In genomic region chr11:72780291-72781062, GRCh38 we compare ENCODE assay signal across 10 cellular contexts. TPM values are rescaled to one million over a fixed set of nuclear protein-coding genes. Genes with fewer than 3 reads are reported as not detected.
DNase-seq lines count a peak whose midpoint lies in the region; ATAC-seq, FAIRE-seq and TF ChIP-seq lines count a peak whose summit lies in the region.
"Had no signal": no experiment of that assay in that cellular context is flagged by ENCODE, and none has a peak within 500 bp of the region (broad histone marks: within the 10 kb centered on the region; RNA-seq: fewer than 3 reads in every experiment).

No MANE protein-coding gene starts in this region.

- H3K9me2 ChIP-seq in MM.1S (replicated peaks; ENCODE audit: insufficient read depth, low read length) = no peaks in the 10 kb centered on the region
- no peaks in the 10 kb centered on the region for H3K9me2 ChIP-seq in neural cell (ENCODE audit: insufficient read depth, low read length)

- TF ChIP-seq EP300 in H1 (IDR thresholded peaks at IDR 0.05; ENCODE audit: borderline replicate concordance in 1 of 2, low read depth in 2 of 2, low read length in 2 of 2) (no peak), neural cell (conservative IDR thresholded peaks at IDR 0.05; ENCODE audit: poor library complexity, severe bottlenecking) (no peak)

- H4K8ac ChIP-seq in H1 (ENCODE audit: extremely low read depth, insufficient read depth, low read length) = peak overlapping the region; percentile 83

- H4K20me1 ChIP-seq in MM.1S (ENCODE audit: insufficient read depth, low read length) (no peaks in the 10 kb centered on the region), H1 (replicated peaks in 1 of 2; ENCODE audit: control insufficient read depth in 1 of 2, insufficient read depth in 2 of 2, low read length in 2 of 2) (peaks cover 1 to 3% of the 10 kb centered on the region in 2 experiments), neural cell (ENCODE audit: insufficient read depth) (no peaks in the 10 kb centered on the region)

- no peak overlapping the region for H3K23ac ChIP-seq in H1 (ENCODE audit: insufficient read length)

- H3K4me2 ChIP-seq in MM.1S (ENCODE audit: low read depth, low read length) = peak overlapping the region; percentile 65; the same call in 1 of the 2 replicates
- peak overlapping the region; percentile 82 to 88 for H3K4me2 ChIP-seq in H1 (ENCODE audit: insufficient read depth in 1 of 2, low read depth in 2 of 2, low read length in 2 of 2)
- H3K4me2 ChIP-seq in neural cell (ENCODE audit: low read length) = no peak overlapping the region

- no peak overlapping the region for H3K9ac ChIP-seq in MM.1S (ENCODE audit: low read length)
- no peak overlapping the region for H3K9ac ChIP-seq in H1 (replicated peaks in 1 of 4; ENCODE audit: extremely low read depth in 1 of 4, low read depth in 3 of 4, low read length in 3 of 4)
- no peak overlapping the region for H3K9ac ChIP-seq in neural cell (ENCODE audit: low read length)

- no peak overlapping the region for H3K56ac ChIP-seq in H1 (replicated peaks; ENCODE audit: insufficient read length, low read depth, low read length)

- DNase-seq in MM.1S = no peak
- DNase-seq in H1 (ENCODE audit: low read depth in 1 of 2, low spot score in 2 of 2) = no peak
- no peak for DNase-seq in NCI-H2107 treated with DMSO at 0.1 percent for 48 hours (lab: John Stamatoyannopoulos, UW; ENCODE audit: unreplicated experiment)
- no peak for DNase-seq in mucosa of gallbladder (ENCODE audit: low spot score)
- DNase-seq in SKM-1 (lab: John Stamatoyannopoulos, UW; ENCODE audit: unreplicated experiment) = no peak
- DNase-seq: central memory CD4-positive, alpha-beta T cell; NCI-H2081 had no signal

- H3F3A ChIP-seq in MM.1S (ENCODE audit: insufficient read depth, low read length) (no peaks in the 10 kb centered on the region), neural cell (ENCODE audit: insufficient read depth, low read length, poor library complexity, severe bottlenecking) (no peaks in the 10 kb centered on the region)

- H3K79me1 ChIP-seq in H1 (ENCODE audit: low read depth, low read length) = peaks cover 7% of the 10 kb centered on the region

- TF ChIP-seq CTCF in C4-2B (conservative IDR thresholded peaks at IDR 0.05) (no peak), MM.1S (IDR thresholded peaks at IDR 0.05; ENCODE audit: low read length) (no peak), H1 (IDR thresholded peaks at IDR 0.05; ENCODE audit: control extremely low read depth in 1 of 3, insufficient read depth in 1 of 3, low read depth in 1 of 3, low read length in 3 of 3) (no peak), neural cell (IDR thresholded peaks at IDR 0.05; ENCODE audit: poor library complexity, severe bottlenecking) (no peak)

- H2BK12ac ChIP-seq in H1 (ENCODE audit: low read depth, low read length) = peak overlapping the region; percentile 68; the same call in 1 of the 2 replicates

- H3K27me3 ChIP-seq in MM.1S (replicated peaks; ENCODE audit: insufficient read depth, low read length) (no peaks in the 10 kb centered on the region), H1 (replicated peaks in 1 of 4; ENCODE audit: control insufficient read depth in 3 of 4, extremely low read depth in 1 of 4, insufficient read depth in 3 of 4, low read length in 3 of 4) (peaks cover 0 to 12% (median 6%) of the 10 kb centered on the region in 4 experiments; a peak in 3 of 7 replicates), neural cell (ENCODE audit: insufficient read depth, low read depth, low read length) (peaks cover 5% of the 10 kb centered on the region)

- TF ChIP-seq RAD21 in H1 (IDR thresholded peaks at IDR 0.05 in 1 of 2, conservative IDR thresholded peaks at IDR 0.05 in 1 of 2; ENCODE audit: low read depth in 2 of 2, low read length in 2 of 2) (no peak), neural cell (conservative IDR thresholded peaks at IDR 0.05) (no peak)

- no peak overlapping the region; the same call in 1 of the 2 replicates for H3K18ac ChIP-seq in H1 (ENCODE audit: extremely low read depth, low read length)

- H3K36me3 ChIP-seq in MM.1S (replicated peaks; ENCODE audit: insufficient read depth, low read length) (no peaks in the 10 kb centered on the region), H1 (ENCODE audit: control insufficient read depth in 2 of 4, insufficient read depth in 4 of 4, low read length in 3 of 4) (no peaks in the 10 kb centered on the region), neural cell (ENCODE audit: insufficient read depth, low read length) (no peaks in the 10 kb centered on the region)

- peak overlapping the region; percentile 3 for H4K5ac ChIP-seq in H1 (ENCODE audit: insufficient read length, low read depth, low read length)

- H3K23me2 ChIP-seq in H1 (ENCODE audit: low read depth, low read length) = peaks cover 11% of the 10 kb centered on the region

- H2BK120ac ChIP-seq in H1 (replicated peaks; ENCODE audit: low read depth, low read length) = no peak overlapping the region

- H3K9me3 ChIP-seq in MM.1S (replicated peaks; ENCODE audit: insufficient read depth, low read length) = no peaks in the 10 kb centered on the region
- no peaks in the 10 kb centered on the region for H3K9me3 ChIP-seq in H1 (ENCODE audit: insufficient read depth in 2 of 2, low read depth in 1 of 2, low read length in 1 of 2)
- H3K9me3 ChIP-seq in neural cell (ENCODE audit: low read length) = no peaks in the 10 kb centered on the region

- no peak overlapping the region for H3K4ac ChIP-seq in H1 (replicated peaks; ENCODE audit: insufficient read length, low read depth, low read length)

- H3K14ac ChIP-seq in H1 (ENCODE audit: insufficient read length) = no peak overlapping the region

- H2BK20ac ChIP-seq in H1 (ENCODE audit: low read length) = no peak overlapping the region

- ATAC-seq in GM21515 (IDR thresholded peaks at IDR 0.05; ENCODE audit: unreplicated experiment) = no peak

- H2BK5ac ChIP-seq in H1 (ENCODE audit: low read depth, low read length) = no peak overlapping the region

- H3K27ac ChIP-seq in C4-2B (peak overlapping the region; percentile 68), MM.1S (ENCODE audit: low read length) (no peak overlapping the region), H1 (ENCODE audit: low read depth, low read length) (no peak overlapping the region), neural cell (ENCODE audit: low read length) (no peak overlapping the region)

- no peak overlapping the region for H2AK5ac ChIP-seq in H1 (ENCODE audit: low read depth, low read length)

- peak overlapping the region; percentile 72; the same call in 1 of the 2 replicates for H2BK15ac ChIP-seq in H1 (ENCODE audit: low read length)

- CTCF ChIA-PET in H1 (lab: Charles Lee; ENCODE audit: partially characterized antibody) = interaction anchor here (0.6 to 2.0 kb wide), 4 partner anchors 20 to 97 kb away, joined by 3 to 8 read pairs (median 3); no protein-coding TSS in a partner anchor

- no peak for TF ChIP-seq POLR2A in H1 (IDR thresholded peaks at IDR 0.05; ENCODE audit: control extremely low read depth in 1 of 2, low read depth in 2 of 2, low read length in 2 of 2)

- H3K4me3 ChIP-seq in MM.1S (ENCODE audit: low read length) (peak overlapping the region; percentile 57; the same call in 1 of the 2 replicates), H1 (ENCODE audit: extremely low read depth in 1 of 4, insufficient read depth in 2 of 4, low read depth in 3 of 4, low read length in 4 of 4) (peak overlapping the region; percentile 42 to 76 (median 56)), neural cell (ENCODE audit: low read length) (peak overlapping the region; percentile 67)

- H3K4me1 ChIP-seq in MM.1S (ENCODE audit: low read length) (peaks cover 15% of the 10 kb centered on the region), H1 (replicated peaks in 1 of 4; ENCODE audit: control insufficient read depth in 3 of 4, insufficient read depth in 4 of 4, low read length in 3 of 4) (peaks cover 5 to 19% (median 13%) of the 10 kb centered on the region in 4 experiments)

- POLR2A ChIA-PET in H1 (lab: Charles Lee; ENCODE audit: partially characterized antibody) = interaction anchor here (0.6 to 1.3 kb wide), 3 partner anchors 12 to 40 kb away, joined by 3 to 6 read pairs (median 3); partner anchors contain the start of gene STARD10

- H4K91ac ChIP-seq in H1 (replicated peaks; ENCODE audit: insufficient read length, low read length) = peak overlapping the region; percentile 22

- WGBS in H1 (ENCODE audit: extremely low coverage in 1 of 2, insufficient coverage in 1 of 2, insufficient read length in 1 of 2, insufficient replicate concordance in 2 of 2, low coverage in 1 of 2, low lambda C conversion rate in 2 of 2, missing lambda C conversion rate in 1 of 2), 2 experiments = 73% methylated on average over 11 of the region's 11 CpGs; no CpG with 5 or more reads in 1 of the 2 experiments

- H3K79me2 ChIP-seq in MM.1S (ENCODE audit: low read length) (no peaks in the 10 kb centered on the region), H1 (ENCODE audit: control insufficient read depth in 1 of 2, insufficient read depth in 2 of 2, low read length in 2 of 2) (no peaks in the 10 kb centered on the region), neural cell (replicated peaks; ENCODE audit: insufficient read depth, low read length) (no peaks in the 10 kb centered on the region)

- H2AFZ ChIP-seq in MM.1S (ENCODE audit: low read length) (0 out of 2 replicates have a peak overlapping the region, but pooled peaks have one; percentile 11), H1 (ENCODE audit: low read length) (0 out of 2 replicates have a peak overlapping the region, but pooled peaks have one; percentile 69), neural cell (ENCODE audit: low read depth, low read length) (no peak overlapping the region)

- no peak for FAIRE-seq in H1 (lab: Jason Lieb, UNC)

RNA-seq across cellular contexts. Expression of gene STARD10, which starts 13.4 kb away (rescaled TPM):
- 23.7 and 25.3 TPM in 2 replicates for total RNA-seq in H1 (2021; fragmentation: NEBNext Ultra II Directional; extraction: Animal tissue kit (Norgen Biotek cat#: 25700))
- polyA plus RNA-seq in H1 (2011; rRNA removed) (35.7 and 57.1 TPM in 2 replicates), neural cell (24.1 and 29.0 TPM in 2 replicates)
- polyA plus RNA-seq in H1 (2011; cell fraction: cytosol; rRNA removed) = 41.5 TPM
- 74.6 TPM for polyA plus RNA-seq in H1 (2011; cell fraction: nucleus; rRNA removed)
- 26.5 to 39.2 TPM (median 33.0 TPM) in 4 replicates for polyA plus RNA-seq in H1 (2012, experiment 1 of 2)
- 26.5 TPM for polyA plus RNA-seq in H1 (2012, experiment 2 of 2)
- 16.4 TPM for polyA plus RNA-seq in H1 (2013, experiment 1 of 2)
- polyA plus RNA-seq in H1 (2013, experiment 2 of 2) = 14.7 TPM
- polyA minus RNA-seq in H1 (2011; rRNA and poly(A)+ RNA removed) = 31.9 and 36.2 TPM in 2 replicates
- 19.2 TPM for polyA minus RNA-seq in H1 (2011; cell fraction: cytosol; rRNA and poly(A)+ RNA removed)
- 19.1 TPM for polyA minus RNA-seq in H1 (2011; cell fraction: nucleus; rRNA and poly(A)+ RNA removed)
- 22.2 and 22.3 TPM in 2 replicates for polyA minus RNA-seq in neural cell
- 540 TPM for total RNA-seq in mucosa of gallbladder

RNA-seq across cellular contexts. Expression of gene ARAP1, which starts 28.3 kb away (rescaled TPM):
- 59.5 and 61.6 TPM in 2 replicates for total RNA-seq in H1 (2021; fragmentation: NEBNext Ultra II Directional; extraction: Animal tissue kit (Norgen Biotek cat#: 25700))
- 25.7 and 39.9 TPM in 2 replicates for polyA plus RNA-seq in H1 (2011; rRNA removed)
- 34.5 TPM for polyA plus RNA-seq in H1 (2011; cell fraction: cytosol; rRNA removed)
- polyA plus RNA-seq in H1 (2011; cell fraction: nucleus; rRNA removed) = 123 TPM
- polyA plus RNA-seq in H1 (2012, experiment 1 of 2) = 39.5 to 54.2 TPM (median 51.4 TPM) in 4 replicates
- 53.3 TPM for polyA plus RNA-seq in H1 (2012, experiment 2 of 2)
- 28.7 TPM for polyA plus RNA-seq in H1 (2013, experiment 1 of 2)
- 25.5 TPM for polyA plus RNA-seq in H1 (2013, experiment 2 of 2)
- 39.5 and 45.8 TPM in 2 replicates for polyA minus RNA-seq in H1 (2011; rRNA and poly(A)+ RNA removed)
- polyA minus RNA-seq in H1 (2011; cell fraction: cytosol; rRNA and poly(A)+ RNA removed) = 52.5 TPM
- 66.4 TPM for polyA minus RNA-seq in H1 (2011; cell fraction: nucleus; rRNA and poly(A)+ RNA removed)
- 1.8 and 3.5 TPM in 2 replicates for polyA plus RNA-seq in neural cell
- polyA minus RNA-seq in neural cell = 0.49 and 1.3 TPM in 2 replicates
- total RNA-seq in mucosa of gallbladder = 129 TPM

RNA-seq across cellular contexts. Expression of gene ATG16L2, which starts 33.7 kb away (rescaled TPM):
- total RNA-seq in H1 (2021; fragmentation: NEBNext Ultra II Directional; extraction: Animal tissue kit (Norgen Biotek cat#: 25700)) = 11.0 and 11.7 TPM in 2 replicates
- polyA plus RNA-seq in H1 (2011; rRNA removed) = 18.5 and 23.4 TPM in 2 replicates
- polyA plus RNA-seq in H1 (2011; cell fraction: cytosol; rRNA removed) = 26.6 TPM
- 154 TPM for polyA plus RNA-seq in H1 (2011; cell fraction: nucleus; rRNA removed)
- 11.4 to 21.9 TPM (median 16.3 TPM) in 4 replicates for polyA plus RNA-seq in H1 (2012, experiment 1 of 2)
- 6.5 TPM for polyA plus RNA-seq in H1 (2012, experiment 2 of 2)
- polyA plus RNA-seq in H1 (2013, experiment 1 of 2) = 7.1 TPM
- polyA plus RNA-seq in H1 (2013, experiment 2 of 2) = 6.3 TPM
- polyA minus RNA-seq in H1 (2011; rRNA and poly(A)+ RNA removed) = 15.4 and 15.5 TPM in 2 replicates
- polyA minus RNA-seq in H1 (2011; cell fraction: cytosol; rRNA and poly(A)+ RNA removed) = 7.7 TPM
- 34.3 TPM for polyA minus RNA-seq in H1 (2011; cell fraction: nucleus; rRNA and poly(A)+ RNA removed)
- 9.4 and 10.6 TPM in 2 replicates for polyA plus RNA-seq in neural cell
- 3.2 and 6.3 TPM in 2 replicates for polyA minus RNA-seq in neural cell
- 62.2 TPM for total RNA-seq in mucosa of gallbladder

Comparison
In these comparisons a context has a peak if more than half of its experiments do, and no peak if none do; other contexts are left out.
1. RNA of gene STARD10, which starts 13.4 kb away (total RNA-seq): 540 TPM in mucosa of gallbladder (single experiment); 23.7 to 25.3 TPM in H1; every median in the first group is over 10 times any median in the second.
2. Peak in every context shown above with its lines, with median percentiles within 50 percentile points of each other: H3K4me3 ChIP-seq.